In the genomic region with DNA sequence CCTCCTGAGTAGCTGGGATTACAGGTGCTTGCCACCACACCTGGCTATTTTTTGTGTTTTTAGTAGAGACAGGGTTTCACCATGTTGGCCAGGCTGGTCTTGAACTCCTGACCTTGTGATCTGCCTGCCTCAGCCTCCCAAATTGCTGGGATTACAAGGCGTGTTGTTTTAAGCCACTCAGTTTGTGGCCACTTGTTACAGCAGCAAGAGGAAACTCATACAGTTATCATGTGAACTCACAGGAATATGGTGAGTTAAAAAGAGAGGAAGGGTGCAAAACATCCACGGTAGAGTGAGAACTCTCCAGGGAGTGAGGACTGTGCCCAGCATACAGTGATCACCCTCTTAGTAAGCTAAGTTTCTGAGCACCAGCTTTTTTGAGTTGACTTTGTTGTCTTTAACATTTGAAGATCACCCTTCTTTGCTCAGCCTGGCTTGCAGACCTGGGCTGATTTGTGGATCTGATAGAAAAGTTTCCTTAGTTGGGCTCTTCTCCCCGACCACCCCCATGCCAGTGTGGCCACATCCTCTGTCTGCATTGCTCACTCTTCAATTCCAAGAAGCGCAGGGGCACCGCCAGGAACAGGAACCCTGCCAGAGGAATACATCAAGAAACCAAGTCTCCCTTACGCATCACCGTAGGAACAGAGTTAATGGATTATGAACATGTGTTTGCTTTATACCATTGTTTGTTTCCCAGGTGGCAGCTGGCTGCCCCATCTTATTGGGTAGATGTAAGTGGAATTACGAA, we compare ENCODE assay signal across 20 cellular contexts. TPM values are rescaled to one million over a fixed set of nuclear protein-coding genes. Genes with fewer than 3 reads are reported as not detected.
DNase-seq lines count a peak whose midpoint lies in the region; ATAC-seq, FAIRE-seq and TF ChIP-seq lines count a peak whose summit lies in the region.
"Had no signal": no experiment of that assay in that cellular context is flagged by ENCODE, and none has a peak within 500 bp of the region (broad histone marks: within the 10 kb centered on the region; RNA-seq: fewer than 3 reads in every experiment).

No MANE protein-coding gene starts in this region.

- peaks cover 4% of the 10 kb centered on the region for H3K27me3 ChIP-seq in astrocyte (ENCODE audit: insufficient read depth, low read length)
- no peaks in the 10 kb centered on the region for H3K27me3 ChIP-seq in ascending aorta

- H3K27me3 Mint-ChIP-seq in activated CD8-positive, alpha-beta memory T cell treated with anti-CD3 and anti-CD28 coated beads, Interleukin-2, amount 10 ng/mL, durations not matched to agents 7 days and 5 days = no peaks in the 10 kb centered on the region
- H3K27me3 Mint-ChIP-seq in astrocyte (ENCODE audit: low read depth, unreplicated experiment) = peaks cover 9% of the 10 kb centered on the region
- peaks cover 28% of the 10 kb centered on the region for H3K27me3 Mint-ChIP-seq in progenitor cell of endocrine pancreas

- no peak overlapping the region for H3K9ac ChIP-seq in astrocyte (ENCODE audit: low read length)

- H3K27ac Mint-ChIP-seq in activated CD8-positive, alpha-beta memory T cell treated with anti-CD3 and anti-CD28 coated beads, Interleukin-2, amount 10 ng/mL, durations not matched to agents 7 days and 5 days = peak overlapping the region; percentile 52
- H3K27ac Mint-ChIP-seq in astrocyte (ENCODE audit: unreplicated experiment) = no peak overlapping the region
- H3K27ac Mint-ChIP-seq in stimulated activated effector memory CD8-positive, alpha-beta T cell treated with anti-CD3 and anti-CD28 coated beads, Interleukin-12 subunit alpha, Interleukin-12 subunit beta, amount 100 ng/mL, for 72 hours = peak overlapping the region; percentile 48
- H3K27ac Mint-ChIP-seq in progenitor cell of endocrine pancreas = no peak overlapping the region
- H3K27ac Mint-ChIP-seq: dendritic cell treated with granulocyte-macrophage colony-stimulating factor and Interleukin-4, amounts not matched to agents 40 ng/mL and 50 ng/mL, for 4 days had no signal

- no peaks in the 10 kb centered on the region for H3K36me3 ChIP-seq in astrocyte (ENCODE audit: insufficient read depth, low read length)
- no peaks in the 10 kb centered on the region for H3K36me3 ChIP-seq in ascending aorta
- H3K36me3 ChIP-seq: sigmoid colon, transverse colon had no signal

- ATAC-seq in activated CD8-positive, alpha-beta memory T cell treated with anti-CD3 and anti-CD28 coated beads, Interleukin-2, amount 10 ng/mL, durations not matched to agents 7 days and 5 days = no peak
- ATAC-seq in stimulated activated effector memory CD8-positive, alpha-beta T cell treated with anti-CD3 and anti-CD28 coated beads, Interleukin-12 subunit alpha, Interleukin-12 subunit beta, amount 100 ng/mL, for 72 hours = peak; percentile 68

- H3K4me1 ChIP-seq in astrocyte (ENCODE audit: insufficient read depth, low read length) = peaks cover 12% of the 10 kb centered on the region
- H3K4me1 ChIP-seq in ascending aorta = peaks cover 3 to 4% of the 10 kb centered on the region in 2 donors
- H3K4me1 ChIP-seq: sigmoid colon had no signal

- H3K4me1 Mint-ChIP-seq in activated CD8-positive, alpha-beta memory T cell treated with anti-CD3 and anti-CD28 coated beads, Interleukin-2, amount 10 ng/mL, durations not matched to agents 7 days and 5 days = peaks cover 53% of the 10 kb centered on the region
- H3K4me1 Mint-ChIP-seq in astrocyte (ENCODE audit: low read depth, unreplicated experiment) (peaks cover 12% of the 10 kb centered on the region), progenitor cell of endocrine pancreas (ENCODE audit: low read depth) (peaks cover 10% of the 10 kb centered on the region)
- peaks cover 33% of the 10 kb centered on the region for H3K4me1 Mint-ChIP-seq in stimulated activated effector memory CD8-positive, alpha-beta T cell treated with anti-CD3 and anti-CD28 coated beads, Interleukin-12 subunit alpha, Interleukin-12 subunit beta, amount 100 ng/mL, for 72 hours

- no peaks in the 10 kb centered on the region for H3K79me2 ChIP-seq in astrocyte (ENCODE audit: insufficient read depth, low read length)

- no peak overlapping the region for H3K4me2 ChIP-seq in astrocyte (ENCODE audit: low read length)

- no peaks in the 10 kb centered on the region for H4K20me1 ChIP-seq in astrocyte (ENCODE audit: insufficient read depth, low read length)

- intact Hi-C loops in ascending aorta (cut with DNase I) = no loop called here

- H3K4me3 ChIP-seq in astrocyte (ENCODE audit: insufficient read depth, low read depth, low read length) (no peak overlapping the region), ascending aorta (no peak overlapping the region)
- H3K4me3 ChIP-seq: lung, sigmoid colon, transverse colon had no signal

- no peaks in the 10 kb centered on the region for H3K9me3 Mint-ChIP-seq in activated CD8-positive, alpha-beta memory T cell treated with anti-CD3 and anti-CD28 coated beads, Interleukin-2, amount 10 ng/mL, durations not matched to agents 7 days and 5 days (ENCODE audit: low read depth)
- H3K9me3 Mint-ChIP-seq in astrocyte (ENCODE audit: unreplicated experiment) (no peaks in the 10 kb centered on the region), progenitor cell of endocrine pancreas (ENCODE audit: low read depth) (no peaks in the 10 kb centered on the region)
- no peaks in the 10 kb centered on the region for H3K9me3 Mint-ChIP-seq in stimulated activated effector memory CD8-positive, alpha-beta T cell treated with anti-CD3 and anti-CD28 coated beads, Interleukin-12 subunit alpha, Interleukin-12 subunit beta, amount 100 ng/mL, for 72 hours
- H3K9me3 Mint-ChIP-seq: activated T-cell treated with anti-CD3 and anti-CD28 coated beads, Interleukin-2, amount 50 U/mL, for 4 hours; dendritic cell treated with granulocyte-macrophage colony-stimulating factor and Interleukin-4, amounts not matched to agents 40 ng/mL and 50 ng/mL, for 4 days had no signal

- H3K27ac ChIP-seq in astrocyte (ENCODE audit: low read depth, low read length) (no peak overlapping the region), ascending aorta (no peak overlapping the region)
- H3K27ac ChIP-seq: sigmoid colon, transverse colon had no signal

- CTCF ChIA-PET in activated CD8-positive, alpha-beta memory T cell treated with anti-CD3 and anti-CD28 coated beads, Interleukin-2, amount 10 ng/mL, durations not matched to agents 7 days and 5 days (lab: Charles Lee) = no interaction called here

- no peak overlapping the region for H2AFZ ChIP-seq in astrocyte (ENCODE audit: low read depth, low read length)

- no peak for TF ChIP-seq CTCF in astrocyte (IDR thresholded peaks at IDR 0.05; ENCODE audit: insufficient read depth, low read depth, low read length)
- no peak for TF ChIP-seq CTCF in progenitor cell of endocrine pancreas (IDR thresholded peaks at IDR 0.05; ENCODE audit: unreplicated experiment)
- no peak for TF ChIP-seq CTCF in ascending aorta (IDR thresholded peaks at IDR 0.05)

- DNase-seq in activated CD8-positive, alpha-beta memory T cell treated with anti-CD3 and anti-CD28 coated beads, Interleukin-2, amount 10 ng/mL, durations not matched to agents 7 days and 5 days = no peak
- no peak for DNase-seq in activated CD8-positive, alpha-beta memory T cell treated with anti-CD3 and anti-CD28 coated beads for 24 hours
- DNase-seq in NCI-H82 treated with DMSO at 0.1 percent for 48 hours (lab: John Stamatoyannopoulos, UW; ENCODE audit: unreplicated experiment) (peak; percentile 38), astrocyte (ENCODE audit: low read depth) (peak; percentile 26), progenitor cell of endocrine pancreas (ENCODE audit: low spot score, unreplicated experiment) (no peak), ascending aorta (ENCODE audit: low spot score in 2 of 2) (no peak)
- DNase-seq in stimulated activated effector memory CD8-positive, alpha-beta T cell treated with anti-CD3 and anti-CD28 coated beads, Interleukin-12 subunit alpha, Interleukin-12 subunit beta, amount 100 ng/mL, for 72 hours (ENCODE audit: low spot score in 2 of 2) = no peak
- DNase-seq: activated CD4-positive, alpha-beta T cell treated with anti-CD3 and anti-CD28 coated beads, Interleukin-2, amount 50 U/mL, for 4 hours; activated T-cell treated with anti-CD3 and anti-CD28 coated beads, Interleukin-2, amount 50 U/mL, for 4 hours; COR-L47; NCI-H446; sigmoid colon; stimulated activated naive CD4-positive, alpha-beta T cell; transverse colon had no signal

- H3K36me3 Mint-ChIP-seq in activated CD8-positive, alpha-beta memory T cell treated with anti-CD3 and anti-CD28 coated beads, Interleukin-2, amount 10 ng/mL, durations not matched to agents 7 days and 5 days = peaks cover 80% of the 10 kb centered on the region
- H3K36me3 Mint-ChIP-seq in astrocyte (ENCODE audit: low read depth, unreplicated experiment) = peaks cover 3% of the 10 kb centered on the region
- peaks cover 57% of the 10 kb centered on the region for H3K36me3 Mint-ChIP-seq in stimulated activated effector memory CD8-positive, alpha-beta T cell treated with anti-CD3 and anti-CD28 coated beads, Interleukin-12 subunit alpha, Interleukin-12 subunit beta, amount 100 ng/mL, for 72 hours
- H3K36me3 Mint-ChIP-seq in progenitor cell of endocrine pancreas (ENCODE audit: insufficient read depth) = no peaks in the 10 kb centered on the region

- FAIRE-seq in astrocyte (lab: Jason Lieb, UNC) = no peak
- FAIRE-seq: endothelial cell of umbilical vein, H1 had no signal

- H3K4me3 Mint-ChIP-seq in activated CD8-positive, alpha-beta memory T cell treated with anti-CD3 and anti-CD28 coated beads, Interleukin-2, amount 10 ng/mL, durations not matched to agents 7 days and 5 days = no peak overlapping the region
- H3K4me3 Mint-ChIP-seq in astrocyte (ENCODE audit: unreplicated experiment) (no peak overlapping the region), progenitor cell of endocrine pancreas (ENCODE audit: low read depth) (no peak overlapping the region)
- no peak overlapping the region for H3K4me3 Mint-ChIP-seq in stimulated activated effector memory CD8-positive, alpha-beta T cell treated with anti-CD3 and anti-CD28 coated beads, Interleukin-12 subunit alpha, Interleukin-12 subunit beta, amount 100 ng/mL, for 72 hours
- H3K4me3 Mint-ChIP-seq: activated T-cell treated with anti-CD3 and anti-CD28 coated beads, Interleukin-2, amount 50 U/mL, for 4 hours; dendritic cell treated with granulocyte-macrophage colony-stimulating factor and Interleukin-4, amounts not matched to agents 40 ng/mL and 50 ng/mL, for 4 days had no signal

- H3K9me3 ChIP-seq in astrocyte (ENCODE audit: insufficient read depth, low read depth, low read length) = no peaks in the 10 kb centered on the region
- no peaks in the 10 kb centered on the region for H3K9me3 ChIP-seq in ascending aorta
- H3K9me3 ChIP-seq: sigmoid colon, transverse colon had no signal

RNA-seq across cellular contexts. Expression of a gene that starts 16.0 kb away (rescaled TPM):
- 100 to 1,000 TPM; 184 to 220 TPM for total RNA-seq in activated CD8-positive, alpha-beta memory T cell treated with anti-CD3 and anti-CD28 coated beads, Interleukin-2, amount 10 ng/mL, durations not matched to agents 7 days and 5 days
- 2.9 and 4.5 TPM in 2 replicates for total RNA-seq in astrocyte
- not detected in 2 replicates for total RNA-seq in progenitor cell of endocrine pancreas
- 5.7 TPM for total RNA-seq in ascending aorta
- total RNA-seq: endothelial cell of umbilical vein, G401, H1, osteocyte had no signal

Comparison
In these comparisons a context has a peak if more than half of its experiments do, and no peak if none do; other contexts are left out.
1. DNase-seq: peak in NCI-H82 treated with DMSO at 0.1 percent for 48 hours (single experiment) and astrocyte (single experiment); none in activated CD8-positive, alpha-beta memory T cell treated with anti-CD3 and anti-CD28 coated beads, Interleukin-2, amount 10 ng/mL, durations not matched to agents 7 days and 5 days (single experiment), activated CD8-positive, alpha-beta memory T cell treated with anti-CD3 and anti-CD28 coated beads for 24 hours (single experiment), stimulated activated effector memory CD8-positive, alpha-beta T cell treated with anti-CD3 and anti-CD28 coated beads, Interleukin-12 subunit alpha, Interleukin-12 subunit beta, amount 100 ng/mL, for 72 hours (0 of 2), progenitor cell of endocrine pancreas (single experiment) and ascending aorta (0 of 2).
2. H3K27ac Mint-ChIP-seq: peak in activated CD8-positive, alpha-beta memory T cell treated with anti-CD3 and anti-CD28 coated beads, Interleukin-2, amount 10 ng/mL, durations not matched to agents 7 days and 5 days (single experiment) and stimulated activated effector memory CD8-positive, alpha-beta T cell treated with anti-CD3 and anti-CD28 coated beads, Interleukin-12 subunit alpha, Interleukin-12 subunit beta, amount 100 ng/mL, for 72 hours (single experiment); none in astrocyte (single experiment) and progenitor cell of endocrine pancreas (single experiment).
3. RNA of a gene that starts 16.0 kb away (total RNA-seq): 184 to 220 TPM in activated CD8-positive, alpha-beta memory T cell treated with anti-CD3 and anti-CD28 coated beads, Interleukin-2, amount 10 ng/mL, durations not matched to agents 7 days and 5 days; 5.7 TPM in ascending aorta (single experiment), 2.9 to 4.5 TPM in astrocyte and not detected in progenitor cell of endocrine pancreas; every median in the first group is over 10 times any median in the second.